In the genomic region with DNA sequence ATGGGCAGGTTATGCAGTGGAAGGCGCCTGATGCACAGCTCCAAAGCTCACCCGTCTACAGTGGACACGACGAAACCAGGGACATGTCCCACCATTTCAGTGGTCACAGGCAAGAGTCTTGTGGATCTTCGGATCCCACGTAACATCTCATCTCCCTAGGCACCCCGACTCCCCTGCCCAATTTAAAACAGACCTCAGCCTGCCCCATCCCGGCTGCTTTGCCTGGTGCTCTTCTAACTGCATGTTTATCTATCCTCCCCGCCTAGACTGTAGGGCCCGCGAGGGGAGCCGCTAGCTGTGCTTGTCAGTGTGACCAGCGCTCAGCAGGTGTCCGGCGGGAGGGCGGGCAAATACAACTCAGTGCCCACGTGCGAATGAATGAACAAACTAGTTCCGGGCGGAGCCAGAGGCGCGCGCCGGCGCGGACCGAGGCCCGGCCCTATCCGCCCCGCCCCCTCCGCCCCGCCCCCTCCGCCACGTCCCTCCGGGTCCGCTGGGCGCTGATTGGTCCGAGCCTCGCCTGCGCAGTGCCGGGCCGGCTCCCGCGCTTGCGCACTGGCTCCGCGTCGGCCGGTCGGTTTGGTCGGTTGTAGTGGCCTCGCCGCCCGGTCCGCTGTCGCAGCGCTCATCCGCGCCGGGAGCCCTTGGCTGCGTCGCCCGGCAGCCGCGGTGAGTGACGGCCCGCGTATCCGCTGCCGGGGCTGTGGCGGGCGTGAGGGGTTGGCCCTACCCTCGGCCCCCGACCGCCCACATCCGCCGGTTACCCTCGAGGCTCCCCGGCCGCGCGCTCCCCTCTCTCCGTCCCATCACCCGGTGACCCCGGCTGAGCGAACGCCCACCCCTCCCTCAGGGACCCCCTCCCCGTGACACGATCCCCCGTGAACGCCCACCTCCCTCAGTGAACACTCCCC, we compare ENCODE assay signal across 8 cellular contexts.
DNase-seq lines count a peak whose midpoint lies in the region; TF ChIP-seq lines count a peak whose summit lies in the region.

No MANE protein-coding gene starts in this region.

- peak overlapping the region; percentile 80 for H3K9ac ChIP-seq in Loucy (ENCODE audit: low read depth, low read length, poor library complexity, severe bottlenecking)

- H3K27me3 ChIP-seq in H7 (ENCODE audit: control insufficient read depth, insufficient read depth, low read length) (no peaks in the 10 kb centered on the region), Loucy (ENCODE audit: insufficient read depth, low read length, poor library complexity, severe bottlenecking) (no peaks in the 10 kb centered on the region)

- H3K36me3 ChIP-seq in H7 (replicated peaks; ENCODE audit: control insufficient read depth, insufficient read depth, low read length) (no peaks in the 10 kb centered on the region; the same call in 1 of the 2 replicates), Loucy (ENCODE audit: insufficient read depth, low read length) (no peaks in the 10 kb centered on the region)

- H3K27ac ChIP-seq in RWPE1: peak overlapping the region; percentile 78

- POLR2A ChIA-PET in RWPE1 (lab: Yijun Ruan, JAX; ENCODE audit: low non-redundant PET): no interaction called here

- peaks cover 22% of the 10 kb centered on the region for H3K4me1 Mint-ChIP-seq in nephron

- H3K4me3 Mint-ChIP-seq in nephron: peak overlapping the region; percentile 93 to 94 (median 94)

- H3F3A ChIP-seq in Loucy (ENCODE audit: low read depth): no peaks in the 10 kb centered on the region

- no peaks in the 10 kb centered on the region for H3K27me3 Mint-ChIP-seq in nephron (ENCODE audit: low read depth)

- H3K36me3 Mint-ChIP-seq in nephron (ENCODE audit: low read depth): peaks cover 9% of the 10 kb centered on the region

- H3K4me1 ChIP-seq in Loucy (ENCODE audit: insufficient read depth, low read length, poor library complexity, severe bottlenecking): peaks cover 20% of the 10 kb centered on the region

- peak overlapping the region; percentile 91 for H3K4me2 ChIP-seq in Loucy (ENCODE audit: low read depth, low read length, poor library complexity, severe bottlenecking)

- peaks cover 32% of the 10 kb centered on the region for H3K79me2 ChIP-seq in Loucy (ENCODE audit: insufficient read depth, low read length)

- H2AFZ ChIP-seq in Loucy (ENCODE audit: low read length): peak overlapping the region; percentile 87

- H3K4me3 ChIP-seq in H7 (ENCODE audit: insufficient read depth, low read depth, low read length) (peak overlapping the region; percentile 91), Loucy (ENCODE audit: low read length, poor library complexity, severe bottlenecking) (peak overlapping the region; percentile 79)

- DNase-seq in ELR (ENCODE audit: low read depth) (peak; percentile 94), H7 (peak; percentile 100), RWPE1 (ENCODE audit: low spot score) (peak; percentile 99), fibroblast of the conjunctiva (ENCODE audit: low read depth) (peak; percentile 79)
- DNase-seq in activated T-helper 9 cell treated with anti-CD3 and anti-CD28 coated beads, Interleukin-2, amount 50 U/mL, for 16 hours (ENCODE audit: low read depth): peak; percentile 85
- DNase-seq in stimulated activated naive CD4-positive, alpha-beta T cell treated with Interleukin-2 at 50 U/mL for 16 hours (lab: John Stamatoyannopoulos, UW): peak; percentile 90

- H3K9me3 ChIP-seq in Loucy (ENCODE audit: insufficient read depth, low read depth, low read length): no peaks in the 10 kb centered on the region

- H3K27ac Mint-ChIP-seq in nephron: peak overlapping the region; percentile 23 to 71 (median 54)

- CTCF ChIA-PET in RWPE1 (lab: Yijun Ruan, JAX): no interaction called here

- H3K9me2 ChIP-seq in Loucy (replicated peaks; ENCODE audit: low read depth, low read length): no peaks in the 10 kb centered on the region

- no peak for TF ChIP-seq CTCF in Loucy (conservative IDR thresholded peaks at IDR 0.05; ENCODE audit: low read length)
- no peak for TF ChIP-seq CTCF in RWPE1 (conservative IDR thresholded peaks at IDR 0.05; ENCODE audit: low read depth)
- TF ChIP-seq CTCF in nephron (IDR thresholded peaks at IDR 0.05; ENCODE audit: unreplicated experiment in 3 of 3): no peak

- peaks cover 22% of the 10 kb centered on the region for H4K20me1 ChIP-seq in Loucy (ENCODE audit: insufficient read depth, low read length, poor library complexity, severe bottlenecking)

- no peaks in the 10 kb centered on the region for H3K9me3 Mint-ChIP-seq in nephron

Comparison
In these comparisons a context has a peak if more than half of its experiments do, and no peak if none do; other contexts are left out.
1. Peak in every context shown above with its lines: DNase-seq, H3K4me3 ChIP-seq and H3K27ac ChIP-seq.